ENCODE assay signal across 13 cellular contexts in genomic region chr15:57281357-57281756, GRCh38.
DNase-seq lines count a peak whose midpoint lies in the region; ATAC-seq and TF ChIP-seq lines count a peak whose summit lies in the region.
"Had no signal": no experiment of that assay in that cellular context is flagged by ENCODE, and none has a peak within 500 bp of the region (broad histone marks: within the 10 kb centered on the region; RNA-seq: fewer than 3 reads in every experiment).

No MANE protein-coding gene starts in this region.

- no peak for TF ChIP-seq CTCF in activated CD8-positive, alpha-beta T cell treated with anti-CD3 and anti-CD28 coated beads for 36 hours (IDR thresholded peaks at IDR 0.05)

- peaks cover 46 to 63% (median 49%) of the 10 kb centered on the region in 3 donors for H3K4me1 Mint-ChIP-seq in IgD-negative memory B cell
- H3K4me1 Mint-ChIP-seq in naive B cell, result peaks cover 44 to 83% (median 75%) of the 10 kb centered on the region in 3 donors
- H3K4me1 Mint-ChIP-seq in activated CD8-positive, alpha-beta T cell treated with anti-CD3 and anti-CD28 coated beads for 36 hours (ENCODE audit: low read depth), result peaks cover 5% of the 10 kb centered on the region
- H3K4me1 Mint-ChIP-seq: immature natural killer cell had no signal

- DNase-seq in naive B cell (peak; percentile 56), dermis blood vessel endothelial cell (no peak), A172 (ENCODE audit: low spot score) (no peak)
- DNase-seq in activated CD8-positive, alpha-beta T cell treated with anti-CD3 and anti-CD28 coated beads for 36 hours, result no peak
- DNase-seq in activated CD4-positive, alpha-beta T cell treated with anti-CD3 and anti-CD28 coated beads for 48 hours, result no peak
- DNase-seq: activated CD4-positive, alpha-beta T cell treated with anti-CD3 and anti-CD28 coated beads, Interleukin-2, amount 10 ng/mL, durations not matched to agents 24 days and 14 days; activated naive CD4-positive, alpha-beta T cell treated with anti-CD3 and anti-CD28 coated beads, Interleukin-2, amount 50 U/mL, for 16 hours; DMS 273 treated with DMSO at 0.1 percent for 48 hours; immature natural killer cell; Kasumi-1 had no signal

- intact Hi-C loops in activated CD8-positive, alpha-beta T cell treated with anti-CD3 and anti-CD28 coated beads for 36 hours (cut with micrococcal nuclease), result no loop called here

- peak overlapping the region; percentile 79 to 93 (median 90) for H3K4me3 Mint-ChIP-seq in IgD-negative memory B cell
- peak overlapping the region; percentile 83 to 98 (median 96) for H3K4me3 Mint-ChIP-seq in naive B cell
- H3K4me3 Mint-ChIP-seq in activated CD8-positive, alpha-beta T cell treated with anti-CD3 and anti-CD28 coated beads for 36 hours, result no peak overlapping the region
- H3K4me3 Mint-ChIP-seq: activated CD4-positive, alpha-beta T cell treated with anti-CD3 and anti-CD28 coated beads, Interleukin-2, amount 10 ng/mL, durations not matched to agents 24 days and 14 days; immature natural killer cell had no signal

- H3K36me3 Mint-ChIP-seq in IgD-negative memory B cell, result peaks cover 1% of the 10 kb centered on the region
- H3K36me3 Mint-ChIP-seq in naive B cell, result peaks cover 0 to 2% of the 10 kb centered on the region in 2 donors
- peaks cover 26% of the 10 kb centered on the region for H3K36me3 Mint-ChIP-seq in activated CD8-positive, alpha-beta T cell treated with anti-CD3 and anti-CD28 coated beads for 36 hours (ENCODE audit: low read depth)

- ATAC-seq in GM18909 (IDR thresholded peaks at IDR 0.05; ENCODE audit: poor library complexity, unreplicated experiment), result peak; percentile 50
- peak; percentile 70 for ATAC-seq in HG02588 (IDR thresholded peaks at IDR 0.05; ENCODE audit: unreplicated experiment)
- peak; percentile 54 to 59 for ATAC-seq in naive B cell (ENCODE audit: low read depth in 2 of 2)
- ATAC-seq in activated CD8-positive, alpha-beta T cell treated with anti-CD3 and anti-CD28 coated beads for 36 hours, result no peak

- CTCF ChIA-PET in activated CD8-positive, alpha-beta T cell treated with anti-CD3 and anti-CD28 coated beads for 36 hours (lab: Charles Lee), result no interaction called here

- H3K9me3 Mint-ChIP-seq in IgD-negative memory B cell (no peaks in the 10 kb centered on the region), naive B cell (no peaks in the 10 kb centered on the region)
- H3K9me3 Mint-ChIP-seq in activated CD8-positive, alpha-beta T cell treated with anti-CD3 and anti-CD28 coated beads for 36 hours, result no peaks in the 10 kb centered on the region
- H3K9me3 Mint-ChIP-seq: activated CD4-positive, alpha-beta T cell treated with anti-CD3 and anti-CD28 coated beads, Interleukin-2, amount 10 ng/mL, durations not matched to agents 24 days and 14 days; immature natural killer cell had no signal

- no peaks in the 10 kb centered on the region for H3K27me3 Mint-ChIP-seq in IgD-negative memory B cell
- H3K27me3 Mint-ChIP-seq in naive B cell, result no peaks in the 10 kb centered on the region
- no peaks in the 10 kb centered on the region for H3K27me3 Mint-ChIP-seq in activated CD8-positive, alpha-beta T cell treated with anti-CD3 and anti-CD28 coated beads for 36 hours
- H3K27me3 Mint-ChIP-seq: activated CD4-positive, alpha-beta T cell treated with anti-CD3 and anti-CD28 coated beads, Interleukin-2, amount 10 ng/mL, durations not matched to agents 24 days and 14 days had no signal

- H3K27ac Mint-ChIP-seq in IgD-negative memory B cell, result peak overlapping the region; percentile 88 to 99 (median 98)
- peak overlapping the region; percentile 92 to 99 (median 97) for H3K27ac Mint-ChIP-seq in naive B cell
- no peak overlapping the region for H3K27ac Mint-ChIP-seq in activated CD8-positive, alpha-beta T cell treated with anti-CD3 and anti-CD28 coated beads for 36 hours

- POLR2A ChIA-PET in activated CD8-positive, alpha-beta T cell treated with anti-CD3 and anti-CD28 coated beads for 36 hours (lab: Charles Lee), result no interaction called here
